ENCODE assay signal across 16 cellular contexts in the genomic region with DNA sequence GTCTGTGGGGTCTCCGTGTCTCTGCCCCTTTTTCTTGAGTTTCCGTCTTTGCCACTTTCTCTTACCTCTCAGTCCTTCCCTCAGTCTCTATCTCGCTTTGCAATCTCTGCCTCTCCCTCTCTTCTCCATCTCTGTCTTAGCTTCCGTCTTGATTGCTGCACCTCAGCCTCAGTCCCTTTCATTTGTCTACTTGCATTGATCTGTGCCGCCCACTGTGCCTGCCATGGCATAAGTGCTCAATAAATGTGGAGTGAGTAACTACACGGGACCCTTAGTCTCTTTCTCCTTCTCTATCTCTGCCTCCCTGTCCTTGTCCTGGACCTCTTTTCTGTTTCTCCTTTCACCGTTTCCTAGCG. TPM values are rescaled to one million over a fixed set of nuclear protein-coding genes. Genes with fewer than 3 reads are reported as not detected.
A peak's percentile ranks its signal among the peaks of the same experiment; 100 is the strongest.
DNase-seq lines count a peak whose midpoint lies in the region; ATAC-seq and TF ChIP-seq lines count a peak whose summit lies in the region.
"Had no signal": no experiment of that assay in that cellular context is flagged by ENCODE, and none has a peak within 500 bp of the region (broad histone marks: within the 10 kb centered on the region; RNA-seq: fewer than 3 reads in every experiment).

No MANE protein-coding gene starts in this region.

- no peaks in the 10 kb centered on the region for H3K36me3 ChIP-seq in ES-I3 (ENCODE audit: insufficient read depth, low read length)
- peaks cover 35 to 40% of the 10 kb centered on the region in 2 experiments for H3K36me3 ChIP-seq in trophoblast cell (ENCODE audit: control insufficient read depth in 1 of 2, insufficient read depth in 2 of 2, low read length in 2 of 2)
- H3K36me3 ChIP-seq: right lobe of liver had no signal

- no peak overlapping the region for H2AFZ ChIP-seq in trophoblast cell (ENCODE audit: insufficient read depth, low read length, poor library complexity)
- H2AFZ ChIP-seq: PC-9 had no signal

- no peak overlapping the region for H2BK5ac ChIP-seq in trophoblast cell (ENCODE audit: low read depth, low read length, poor library complexity)

- H3K9me3 Mint-ChIP-seq in WTC11 = no peaks in the 10 kb centered on the region
- H3K9me3 Mint-ChIP-seq: activated naive CD8-positive, alpha-beta T cell treated with anti-CD3 and anti-CD28 coated beads for 36 hours had no signal

- H3K4me1 Mint-ChIP-seq in WTC11 = peaks cover 45% of the 10 kb centered on the region

- WGBS in trophoblast cell (ENCODE audit: extremely low coverage, insufficient coverage, insufficient read length) = no CpG with 5 or more reads among the region's 8 CpGs

- H3K79me2 ChIP-seq in trophoblast cell (ENCODE audit: control insufficient read depth, insufficient read depth, low read length, poor library complexity) = no peaks in the 10 kb centered on the region

- H3K79me1 ChIP-seq in trophoblast cell (ENCODE audit: low read length) = peaks cover 4% of the 10 kb centered on the region

- no peak overlapping the region for H3K4ac ChIP-seq in trophoblast cell (ENCODE audit: low read depth, low read length)

- peak overlapping the region; percentile 40 for H3K4me3 Mint-ChIP-seq in WTC11
- H3K4me3 Mint-ChIP-seq: activated CD4-positive, alpha-beta T cell treated with anti-CD3 and anti-CD28 coated beads, Interleukin-2, amount 10 ng/mL, durations not matched to agents 7 days and 5 days; activated naive CD8-positive, alpha-beta T cell treated with anti-CD3 and anti-CD28 coated beads for 36 hours had no signal

- no peak overlapping the region for H3K4me2 ChIP-seq in trophoblast cell (ENCODE audit: low read length)
- H3K4me2 ChIP-seq: PC-9 had no signal

- H3K9ac ChIP-seq in ES-I3 (ENCODE audit: low read depth, low read length) (peak overlapping the region; percentile 56), trophoblast cell (ENCODE audit: low read length) (no peak overlapping the region)
- H3K9ac ChIP-seq: SK-N-SH had no signal

- no peak overlapping the region for H2AK5ac ChIP-seq in trophoblast cell (ENCODE audit: low read length)

- no peak overlapping the region for H4K12ac ChIP-seq in trophoblast cell (ENCODE audit: low read depth, low read length)

- H3K27me3 ChIP-seq in trophoblast cell (ENCODE audit: insufficient read depth, low read length) = peaks cover 9% of the 10 kb centered on the region
- H3K27me3 ChIP-seq: right lobe of liver had no signal

- ATAC-seq in WTC11 = no peak
- ATAC-seq: HepG2, right lobe of liver had no signal

- DNase-seq in WTC11 (ENCODE audit: low spot score) = no peak
- no peak for DNase-seq in trophoblast cell
- DNase-seq in NCI-H748 (lab: John Stamatoyannopoulos, UW; ENCODE audit: unreplicated experiment) = no peak
- DNase-seq in T-helper 2 cell = no peak
- DNase-seq in activated CD8-positive, alpha-beta memory T cell treated with anti-CD3 and anti-CD28 coated beads for 24 hours = no peak
- no peak for DNase-seq in GM19238 (ENCODE audit: insufficient read length, low spot score)
- DNase-seq: activated CD4-positive, alpha-beta T cell treated with anti-CD3 and anti-CD28 coated beads, Interleukin-2, amount 10 ng/mL, durations not matched to agents 7 days and 5 days; activated naive CD8-positive, alpha-beta T cell treated with anti-CD3 and anti-CD28 coated beads for 36 hours; GF-D8; NCI-H187 treated with DMSO at 0.1 percent for 48 hours; PC-9; right lobe of liver; SK-N-SH had no signal

- H3K27me3 Mint-ChIP-seq in WTC11 (ENCODE audit: low read depth) = peaks cover 38% of the 10 kb centered on the region

- TF ChIP-seq CTCF in WTC11 (IDR thresholded peaks at IDR 0.05) = no peak

- CTCF ChIA-PET in WTC11 (lab: Charles Lee) = interaction anchor here (0.8 to 6.8 kb wide), 19 partner anchors 9 to 340 kb away, joined by 3 to 113 read pairs (median 7); a partner anchor contains a TSS

- H3K36me3 Mint-ChIP-seq in WTC11 = peaks cover 16% of the 10 kb centered on the region
- H3K36me3 Mint-ChIP-seq: activated naive CD8-positive, alpha-beta T cell treated with anti-CD3 and anti-CD28 coated beads for 36 hours had no signal

- H3K18ac ChIP-seq in trophoblast cell (ENCODE audit: low read length) = peak overlapping the region; percentile 23

- H2BK120ac ChIP-seq in trophoblast cell (ENCODE audit: insufficient read depth, low read length, poor library complexity) = no peak overlapping the region

- peak overlapping the region; percentile 10 for H2BK12ac ChIP-seq in trophoblast cell (ENCODE audit: low read length)

- peak overlapping the region; percentile 32 for H4K8ac ChIP-seq in trophoblast cell (ENCODE audit: low read depth, low read length)

- H3K27ac Mint-ChIP-seq in WTC11 = peak overlapping the region; percentile 7
- H3K27ac Mint-ChIP-seq: activated CD4-positive, alpha-beta T cell treated with anti-CD3 and anti-CD28 coated beads, Interleukin-2, amount 10 ng/mL, durations not matched to agents 7 days and 5 days; activated naive CD8-positive, alpha-beta T cell treated with anti-CD3 and anti-CD28 coated beads for 36 hours had no signal

- POLR2A ChIA-PET in WTC11 (lab: Charles Lee) = interaction anchor here (0.7 to 4.5 kb wide), 4 partner anchors 11 to 175 kb away, joined by 4 to 17 read pairs (median 6); a partner anchor contains a TSS

- no peak overlapping the region for H3K27ac ChIP-seq in trophoblast cell (ENCODE audit: low read depth, low read length)
- H3K27ac ChIP-seq: PC-9, right lobe of liver had no signal

- peaks cover 18% of the 10 kb centered on the region for H3K4me1 ChIP-seq in ES-I3 (ENCODE audit: insufficient read depth, low read length)
- H3K4me1 ChIP-seq in trophoblast cell (ENCODE audit: control insufficient read depth in 1 of 2, insufficient read depth in 2 of 2, low read length in 2 of 2) = peaks cover 11 to 24% of the 10 kb centered on the region in 2 experiments

- H3K9me3 ChIP-seq in ES-I3 (ENCODE audit: control insufficient read depth, insufficient read depth, low read length) (no peaks in the 10 kb centered on the region), iPS-18c (ENCODE audit: control insufficient read depth, insufficient read depth, low read length) (peaks cover 7% of the 10 kb centered on the region), trophoblast cell (ENCODE audit: insufficient read depth, low read depth, low read length) (peaks cover 2% of the 10 kb centered on the region)
- H3K9me3 ChIP-seq: right lobe of liver, SK-N-SH had no signal

- H3K23ac ChIP-seq in trophoblast cell (ENCODE audit: low read length) = no peak overlapping the region

- peak overlapping the region; percentile 43; the same call in 1 of the 2 replicates for H3K4me3 ChIP-seq in iPS-18c (ENCODE audit: insufficient read depth, low read depth, low read length)
- no peak overlapping the region for H3K4me3 ChIP-seq in trophoblast cell (ENCODE audit: low read depth, low read length)
- H3K4me3 ChIP-seq: PC-9, right lobe of liver had no signal

- no peak overlapping the region for H3K14ac ChIP-seq in trophoblast cell (ENCODE audit: low read length)

- H4K91ac ChIP-seq in trophoblast cell (ENCODE audit: low read depth, low read length) = peak overlapping the region; percentile 25

TF ChIP-seq in WTC11, 78 proteins besides CTCF, POLR2A, EP300 and RAD21:
- TF ChIP-seq NFE2L1 (CRISPR knock-in tag; IDR thresholded peaks at IDR 0.05) (no peak), HMGA2 (CRISPR knock-in tag; IDR thresholded peaks at IDR 0.05) (no peak), ZNF121 (CRISPR knock-in tag; IDR thresholded peaks at IDR 0.05) (no peak), TEAD4 (CRISPR knock-in tag; IDR thresholded peaks at IDR 0.05) (no peak), KAT7 (CRISPR knock-in tag; IDR thresholded peaks at IDR 0.05; ENCODE audit: borderline replicate concordance) (no peak), GABPB1 (CRISPR knock-in tag; IDR thresholded peaks at IDR 0.05) (no peak), TP53 (CRISPR knock-in tag; IDR thresholded peaks at IDR 0.05) (no peak), JUN (CRISPR knock-in tag; IDR thresholded peaks at IDR 0.05) (no peak)
- TF ChIP-seq, protein P1, sequence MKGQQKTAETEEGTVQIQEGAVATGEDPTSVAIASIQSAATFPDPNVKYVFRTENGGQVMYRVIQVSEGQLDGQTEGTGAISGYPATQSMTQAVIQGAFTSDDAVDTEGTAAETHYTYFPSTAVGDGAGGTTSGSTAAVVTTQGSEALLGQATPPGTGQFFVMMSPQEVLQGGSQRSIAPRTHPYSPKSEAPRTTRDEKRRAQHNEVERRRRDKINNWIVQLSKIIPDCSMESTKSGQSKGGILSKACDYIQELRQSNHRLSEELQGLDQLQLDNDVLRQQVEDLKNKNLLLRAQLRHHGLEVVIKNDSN (CRISPR knock-in tag; IDR thresholded peaks at IDR 0.05) = no peak
- TF ChIP-seq, protein P2, sequence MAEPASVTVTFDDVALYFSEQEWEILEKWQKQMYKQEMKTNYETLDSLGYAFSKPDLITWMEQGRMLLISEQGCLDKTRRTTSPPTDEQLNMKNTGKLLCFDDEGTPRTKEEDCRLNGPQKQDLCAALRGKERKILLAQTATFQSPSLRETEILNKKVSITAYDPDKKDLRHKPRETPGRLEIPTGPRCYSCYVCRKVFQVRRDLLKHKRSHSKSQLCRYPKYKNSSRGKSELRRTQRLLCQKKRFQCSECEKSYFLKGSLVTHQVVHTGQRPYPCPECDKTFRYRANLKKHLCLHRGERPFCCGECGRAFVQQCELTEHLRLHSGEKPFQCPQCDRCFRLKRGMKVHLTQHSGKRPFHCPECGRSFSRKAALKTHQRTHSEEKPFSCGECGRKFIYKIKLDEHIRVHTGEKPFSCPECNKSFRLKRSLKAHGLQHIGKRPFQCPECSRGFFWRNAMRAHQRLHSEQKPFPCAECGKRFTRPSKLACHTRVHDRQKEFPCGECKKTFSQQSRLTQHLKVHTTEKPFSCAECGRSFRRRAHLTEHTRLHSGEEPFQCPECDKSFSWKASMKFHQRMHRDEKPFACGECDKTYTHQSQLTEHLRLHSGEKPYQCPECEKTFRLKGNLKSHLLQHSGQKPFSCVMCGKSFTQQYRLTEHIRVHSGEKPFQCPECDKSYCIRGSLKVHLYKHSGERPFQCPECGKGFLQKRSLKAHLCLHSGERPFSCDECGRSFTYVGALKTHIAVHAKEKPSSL (CRISPR knock-in tag; conservative IDR thresholded peaks at IDR 0.05) = no peak
- TF ChIP-seq, protein P3, sequence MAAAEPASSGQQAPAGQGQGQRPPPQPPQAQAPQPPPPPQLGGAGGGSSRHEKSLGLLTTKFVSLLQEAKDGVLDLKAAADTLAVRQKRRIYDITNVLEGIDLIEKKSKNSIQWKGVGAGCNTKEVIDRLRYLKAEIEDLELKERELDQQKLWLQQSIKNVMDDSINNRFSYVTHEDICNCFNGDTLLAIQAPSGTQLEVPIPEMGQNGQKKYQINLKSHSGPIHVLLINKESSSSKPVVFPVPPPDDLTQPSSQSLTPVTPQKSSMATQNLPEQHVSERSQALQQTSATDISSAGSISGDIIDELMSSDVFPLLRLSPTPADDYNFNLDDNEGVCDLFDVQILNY (CRISPR knock-in tag; IDR thresholded peaks at IDR 0.05) = no peak

RNA-seq across cellular contexts. Expression of a gene that starts 6.6 kb away (rescaled TPM):
- 1.1 to 1.5 TPM (median 1.1 TPM) in 3 replicates for total RNA-seq in WTC11 (2021)
- 0.85 and 0.88 TPM in 2 replicates for polyA plus RNA-seq in trophoblast cell (2013)
- total RNA-seq: activated CD4-positive, alpha-beta T cell treated with anti-CD3 and anti-CD28 coated beads, Interleukin-2, amount 10 ng/mL, durations not matched to agents 7 days and 5 days; activated naive CD8-positive, alpha-beta T cell treated with anti-CD3 and anti-CD28 coated beads for 36 hours; HepG2; PC-9 had no signal

RNA-seq across cellular contexts. Expression of a gene that starts 10.6 kb away (rescaled TPM):
- 4.5 to 6.1 TPM (median 5.1 TPM) in 3 replicates for total RNA-seq in WTC11 (2021)
- polyA plus RNA-seq in trophoblast cell (2013) = 2.5 and 3.3 TPM in 2 replicates
- total RNA-seq: activated CD4-positive, alpha-beta T cell treated with anti-CD3 and anti-CD28 coated beads, Interleukin-2, amount 10 ng/mL, durations not matched to agents 7 days and 5 days; activated naive CD8-positive, alpha-beta T cell treated with anti-CD3 and anti-CD28 coated beads for 36 hours; PC-9 had no signal
- polyA plus RNA-seq: HepG2 had no signal

RNA-seq across cellular contexts. Expression of a gene that starts 19.7 kb away (rescaled TPM):
- 28.1 to 29.4 TPM (median 29.1 TPM) in 3 replicates for total RNA-seq in WTC11 (2021)
- polyA plus RNA-seq in trophoblast cell (2013) = 129 and 131 TPM in 2 replicates
- total RNA-seq: activated CD4-positive, alpha-beta T cell treated with anti-CD3 and anti-CD28 coated beads, Interleukin-2, amount 10 ng/mL, durations not matched to agents 7 days and 5 days had no signal
